In the genomic region with DNA sequence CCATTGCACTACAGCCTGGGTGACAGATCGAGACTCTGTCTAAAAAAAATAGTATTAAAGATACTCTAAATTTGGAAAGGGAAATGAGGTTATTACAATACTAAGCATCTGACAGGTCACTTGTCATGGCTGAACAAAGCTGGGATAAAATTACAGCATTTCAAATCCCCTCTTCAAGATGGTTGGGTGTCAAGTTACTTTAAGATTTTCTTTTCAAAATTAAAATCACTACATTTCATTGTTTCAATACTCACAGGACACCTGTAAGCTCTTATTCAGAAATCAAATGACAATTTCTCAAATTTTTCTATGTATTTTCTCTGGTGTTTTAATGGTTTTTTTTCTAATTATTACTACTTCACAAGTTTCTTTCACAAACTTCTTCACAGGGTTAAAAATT, we compare ENCODE assay signal across 1 cellular context.
A peak's percentile ranks its signal among the peaks of the same experiment; 100 is the strongest.
TF ChIP-seq lines count a peak whose summit lies in the region.

No MANE protein-coding gene starts in this region.

TF ChIP-seq in endothelial cell of umbilical vein, 7 proteins besides CTCF, POLR2A, EP300 and RAD21 (continued from another document):
- peak; percentile 25 for TF ChIP-seq POLR2AphosphoS5 (IDR thresholded peaks at IDR 0.05; ENCODE audit: insufficient read depth, low read depth, low read length)
- no peak for TF ChIP-seq GATA2 (IDR thresholded peaks at IDR 0.05; ENCODE audit: insufficient read depth, insufficient read length, low read depth, low read length)
- no peak for TF ChIP-seq EZH2 (IDR thresholded peaks at IDR 0.05; ENCODE audit: borderline replicate concordance, low read depth, low read length, severe bottlenecking)
